7 cellular contexts compared by ENCODE assay signal in genomic region chr2:110401001-110401618, GRCh38.
A peak's percentile ranks its signal among the peaks of the same experiment; 100 is the strongest.
DNase-seq lines count a peak whose midpoint lies in the region; ATAC-seq and TF ChIP-seq lines count a peak whose summit lies in the region.
"Not testable (repeated sequence)": the region's sequence is repeated elsewhere in the genome, so short reads cannot be mapped to it uniquely, and the experiment has no call there.

No MANE protein-coding gene starts in this region.

- not testable (repeated sequence) for H2BK15ac ChIP-seq in IMR-90 (ENCODE audit: low read depth, low read length)

- not testable (repeated sequence) for TF ChIP-seq POLR2A in IMR-90 (IDR thresholded peaks at IDR 0.05; ENCODE audit: low read depth, low read length)

- DNase-seq in IMR-90; activated CD8-positive, alpha-beta T cell treated with anti-CD3 and anti-CD28 coated beads, Interleukin-2, amount 10 ng/mL, durations not matched to agents 7 days and 5 days; endodermal cell; hepatocyte (ENCODE audit: low spot score); neural crest cell (ENCODE audit: low read depth, low spot score): not testable (repeated sequence)

- H3K36me3 Mint-ChIP-seq in activated CD8-positive, alpha-beta T cell treated with anti-CD3 and anti-CD28 coated beads, Interleukin-2, amount 10 ng/mL, durations not matched to agents 7 days and 5 days (ENCODE audit: low read depth); endodermal cell (ENCODE audit: low read depth); neural crest cell (ENCODE audit: low read depth): not testable (repeated sequence)

- ATAC-seq in GM18868 (IDR thresholded peaks at IDR 0.05; ENCODE audit: unreplicated experiment) = peak; percentile 74
- peak; percentile 79 for ATAC-seq in HG02798 (IDR thresholded peaks at IDR 0.05; ENCODE audit: poor library complexity, unreplicated experiment)
- peak; percentile 79 for ATAC-seq in IMR-90 (ENCODE audit: low read depth)
- peak; percentile 87 for ATAC-seq in activated CD8-positive, alpha-beta T cell treated with anti-CD3 and anti-CD28 coated beads, Interleukin-2, amount 10 ng/mL, durations not matched to agents 7 days and 5 days

- H3K27ac ChIP-seq in IMR-90 (ENCODE audit: insufficient read depth, low read length); endodermal cell (ENCODE audit: low read depth, low read length); hepatocyte: not testable (repeated sequence)

- not testable (repeated sequence) for H3K4me3 Mint-ChIP-seq in activated CD8-positive, alpha-beta T cell treated with anti-CD3 and anti-CD28 coated beads, Interleukin-2, amount 10 ng/mL, durations not matched to agents 7 days and 5 days; endodermal cell; neural crest cell

- not testable (repeated sequence) for H4K8ac ChIP-seq in IMR-90 (ENCODE audit: low read depth in 2 of 2, low read length in 2 of 2)

- H3K4me1 Mint-ChIP-seq in activated CD8-positive, alpha-beta T cell treated with anti-CD3 and anti-CD28 coated beads, Interleukin-2, amount 10 ng/mL, durations not matched to agents 7 days and 5 days (ENCODE audit: low read depth); endodermal cell; neural crest cell: not testable (repeated sequence)

- H3K23ac ChIP-seq in IMR-90 (ENCODE audit: low read depth, low read length) = not testable (repeated sequence)

- CTCF ChIA-PET in IMR-90 (lab: Yijun Ruan, JAX); activated CD8-positive, alpha-beta T cell treated with anti-CD3 and anti-CD28 coated beads, Interleukin-2, amount 10 ng/mL, durations not matched to agents 7 days and 5 days (lab: Charles Lee): not testable (repeated sequence)

- H3K27ac Mint-ChIP-seq in activated CD8-positive, alpha-beta T cell treated with anti-CD3 and anti-CD28 coated beads, Interleukin-2, amount 10 ng/mL, durations not matched to agents 7 days and 5 days; endodermal cell; neural crest cell (ENCODE audit: unreplicated experiment): not testable (repeated sequence)

- not testable (repeated sequence) for H3K4ac ChIP-seq in IMR-90 (ENCODE audit: low read depth, low read length)

- dilution Hi-C loops in IMR-90 (cut with HindIII; ENCODE audit: low sequenced_read_pairs, unreplicated experiment) = not testable (repeated sequence)

- not testable (repeated sequence) for H2BK120ac ChIP-seq in IMR-90 (ENCODE audit: low read depth, low read length)

- not testable (repeated sequence) for H3K9me2 ChIP-seq in hepatocyte (replicated peaks; ENCODE audit: insufficient read depth)

- H3K79me2 ChIP-seq in hepatocyte = not testable (repeated sequence)

- H3K79me1 ChIP-seq in IMR-90 (ENCODE audit: low read depth in 1 of 2, low read length in 2 of 2) = not testable (repeated sequence)

- POLR2A ChIA-PET in IMR-90 (lab: Charles Lee; ENCODE audit: unreplicated experiment); activated CD8-positive, alpha-beta T cell treated with anti-CD3 and anti-CD28 coated beads, Interleukin-2, amount 10 ng/mL, durations not matched to agents 7 days and 5 days (lab: Charles Lee): not testable (repeated sequence)

- not testable (repeated sequence) for H2BK20ac ChIP-seq in IMR-90 (ENCODE audit: low read depth, low read length)

- not testable (repeated sequence) for H3K27me3 Mint-ChIP-seq in activated CD8-positive, alpha-beta T cell treated with anti-CD3 and anti-CD28 coated beads, Interleukin-2, amount 10 ng/mL, durations not matched to agents 7 days and 5 days (ENCODE audit: low read depth); endodermal cell (ENCODE audit: insufficient read depth); neural crest cell (ENCODE audit: low read depth)

- H3K9me3 ChIP-seq in IMR-90 (ENCODE audit: control insufficient read depth, insufficient read depth, low read length); endodermal cell (ENCODE audit: control insufficient read depth, low read length); hepatocyte (ENCODE audit: low read depth): not testable (repeated sequence)

- not testable (repeated sequence) for TF ChIP-seq CTCF in IMR-90 (conservative IDR thresholded peaks at IDR 0.05; ENCODE audit: low read depth, low read length)
- TF ChIP-seq CTCF in endodermal cell (conservative IDR thresholded peaks at IDR 0.05) (peak; percentile 19), hepatocyte (IDR thresholded peaks at IDR 0.05; ENCODE audit: poor library complexity) (peak; percentile 16), neural crest cell (conservative IDR thresholded peaks at IDR 0.05) (peak; percentile 25)

- H3K14ac ChIP-seq in IMR-90 (replicated peaks; ENCODE audit: low read depth, low read length) = not testable (repeated sequence)

- H3K4me1 ChIP-seq in IMR-90 (ENCODE audit: control insufficient read depth, insufficient read depth, low read length); endodermal cell (ENCODE audit: control insufficient read depth, insufficient read depth, low read length); hepatocyte (ENCODE audit: insufficient read depth): not testable (repeated sequence)

- not testable (repeated sequence) for H4K5ac ChIP-seq in IMR-90 (ENCODE audit: low read depth, low read length)

- H2AK5ac ChIP-seq in IMR-90 (ENCODE audit: low read depth, low read length) = not testable (repeated sequence)

- WGBS in IMR-90 (ENCODE audit: extremely low coverage in 2 of 2, insufficient read length in 1 of 2), 2 experiments = no CpG with 5 or more reads among the region's 18 CpGs
- no CpG with 5 or more reads among the region's 18 CpGs for WGBS in endodermal cell (ENCODE audit: insufficient coverage in 1 of 2, insufficient read length in 1 of 2), 2 experiments
- 0% methylated on average over 2 of the region's 18 CpGs for WGBS in hepatocyte (ENCODE audit: low lambda C conversion rate, missing lambda C conversion rate)

- TF ChIP-seq RAD21 in IMR-90 (IDR thresholded peaks at IDR 0.05; ENCODE audit: low read length) = not testable (repeated sequence)

- not testable (repeated sequence) for H3K27me3 ChIP-seq in IMR-90 (ENCODE audit: control insufficient read depth, insufficient read depth, low read length); endodermal cell (ENCODE audit: control insufficient read depth, insufficient read depth, low read length, poor library complexity, severe bottlenecking); hepatocyte

- H2AFZ ChIP-seq in IMR-90 (replicated peaks; ENCODE audit: low read length, poor library complexity); hepatocyte: not testable (repeated sequence)

- H2BK5ac ChIP-seq in IMR-90 (ENCODE audit: low read depth, low read length, poor library complexity, severe bottlenecking) = not testable (repeated sequence)

- not testable (repeated sequence) for BruUV-seq in IMR-90 (replicated peaks; lab: Mats Ljungman, UMichigan)

- not testable (repeated sequence) for H3K9me3 Mint-ChIP-seq in activated CD8-positive, alpha-beta T cell treated with anti-CD3 and anti-CD28 coated beads, Interleukin-2, amount 10 ng/mL, durations not matched to agents 7 days and 5 days (ENCODE audit: insufficient read depth); endodermal cell; neural crest cell

- H3K9ac ChIP-seq in IMR-90 (ENCODE audit: low read depth, low read length); endodermal cell (ENCODE audit: extremely low read depth, low read length, poor library complexity, severe bottlenecking): not testable (repeated sequence)

- not testable (repeated sequence) for H3K4me3 ChIP-seq in IMR-90 (ENCODE audit: insufficient read depth, low read depth, low read length); endodermal cell (ENCODE audit: low read length); hepatocyte

- H3K36me3 ChIP-seq in IMR-90 (ENCODE audit: control insufficient read depth, insufficient read depth, low read length); endodermal cell (ENCODE audit: control insufficient read depth, insufficient read depth, low read length); hepatocyte (replicated peaks; ENCODE audit: insufficient read depth, low read depth): not testable (repeated sequence)

- H4K91ac ChIP-seq in IMR-90 (ENCODE audit: insufficient read depth, low read depth, low read length) = not testable (repeated sequence)

- not testable (repeated sequence) for H4K20me1 ChIP-seq in IMR-90 (ENCODE audit: insufficient read depth, low read length); hepatocyte (ENCODE audit: insufficient read depth, poor library complexity, severe bottlenecking)

- not testable (repeated sequence) for H3K4me2 ChIP-seq in IMR-90 (ENCODE audit: low read depth, low read length); hepatocyte

- not testable (repeated sequence) for H3K18ac ChIP-seq in IMR-90 (ENCODE audit: low read depth, low read length)

- H3K9me1 ChIP-seq in IMR-90 (ENCODE audit: insufficient read depth, low read length) = not testable (repeated sequence)

- intact Hi-C loops in IMR-90 (cut with micrococcal nuclease) = not testable (repeated sequence)

- not testable (repeated sequence) for H2AK9ac ChIP-seq in IMR-90 (replicated peaks; ENCODE audit: low read depth, low read length, poor library complexity)

- not testable (repeated sequence) for H3K56ac ChIP-seq in IMR-90 (ENCODE audit: extremely low read depth, insufficient read depth, low read length)

- in situ Hi-C loops in IMR-90 (cut with MboI; ENCODE audit: low sequenced_read_pairs) = not testable (repeated sequence)
